8 cellular contexts compared by ENCODE assay signal in the genomic region with DNA sequence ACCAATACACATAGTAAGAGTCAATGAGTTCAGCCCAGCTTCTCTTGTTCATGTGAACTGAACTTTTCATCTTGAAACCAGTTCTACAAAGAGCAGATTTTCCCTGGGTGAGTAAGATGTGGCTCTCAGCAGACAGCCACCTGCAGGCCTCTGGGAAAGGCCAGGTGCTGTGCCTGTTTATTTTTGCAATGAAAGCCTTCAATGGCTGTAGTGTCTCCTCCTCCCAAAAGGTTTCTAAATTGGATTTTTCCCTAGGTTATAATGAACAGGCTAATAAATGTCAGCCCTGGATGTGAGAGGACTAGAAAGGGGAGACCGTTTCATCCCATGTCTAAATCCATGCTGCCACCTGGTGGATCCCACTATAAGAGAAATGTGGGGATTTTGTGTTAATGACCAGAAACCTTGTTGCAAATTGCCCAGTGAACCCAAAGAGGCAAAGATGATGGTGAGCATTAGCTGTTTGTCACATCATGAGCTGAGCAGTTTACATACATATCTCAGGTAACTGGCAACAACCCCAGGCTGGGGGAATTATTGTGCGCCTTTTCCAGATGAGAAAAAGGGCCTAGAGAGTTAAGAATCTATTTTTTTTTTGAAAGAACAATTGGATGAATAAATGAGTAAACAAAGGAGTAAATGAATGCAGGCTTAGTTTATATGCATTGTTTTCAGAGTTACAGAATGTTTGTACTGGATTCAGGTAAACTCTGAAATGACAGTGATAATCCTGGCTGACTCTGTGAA. TPM values are rescaled to one million over a fixed set of nuclear protein-coding genes. Genes with fewer than 3 reads are reported as not detected.
A peak's percentile ranks its signal among the peaks of the same experiment; 100 is the strongest.
DNase-seq lines count a peak whose midpoint lies in the region; ATAC-seq lines count a peak whose summit lies in the region.

No MANE protein-coding gene starts in this region.

- no peak overlapping the region for H2BK120ac ChIP-seq in mesenchymal stem cell (ENCODE audit: low read depth, low read length)

- POLR2A ChIA-PET in activated CD4-positive, alpha-beta memory T cell treated with anti-CD3 and anti-CD28 coated beads for 36 hours (lab: Charles Lee): no interaction called here
- POLR2A ChIA-PET in activated CD4-positive, alpha-beta memory T cell treated with anti-CD3 and anti-CD28 coated beads, Interleukin-2, amount 10 ng/mL, durations not matched to agents 7 days and 5 days (lab: Charles Lee): no interaction called here

- no peak overlapping the region for H3K14ac ChIP-seq in mesenchymal stem cell (ENCODE audit: low read length in 2 of 2)

- no peak overlapping the region for H3K18ac ChIP-seq in mesenchymal stem cell (ENCODE audit: low read depth in 1 of 2, low read length in 2 of 2)

- peaks cover 25% of the 10 kb centered on the region for H3K4me1 ChIP-seq in mesenchymal stem cell (ENCODE audit: control insufficient read depth, insufficient read depth, low read depth, low read length)

- no peak overlapping the region for H4K8ac ChIP-seq in mesenchymal stem cell (ENCODE audit: low read length)

- H3K4me3 Mint-ChIP-seq in activated CD4-positive, alpha-beta memory T cell treated with anti-CD3 and anti-CD28 coated beads for 36 hours: no peak overlapping the region
- no peak overlapping the region for H3K4me3 Mint-ChIP-seq in activated CD4-positive, alpha-beta memory T cell treated with anti-CD3 and anti-CD28 coated beads, Interleukin-2, amount 10 ng/mL, durations not matched to agents 7 days and 5 days

- no peak overlapping the region for H2BK5ac ChIP-seq in mesenchymal stem cell (ENCODE audit: low read depth, low read length, poor library complexity, severe bottlenecking)

- CTCF ChIA-PET in activated CD4-positive, alpha-beta memory T cell treated with anti-CD3 and anti-CD28 coated beads for 36 hours (lab: Charles Lee): interaction anchor here (0.6 to 3.9 kb wide), 6 partner anchors 21 to 328 kb away, joined by 3 to 17 read pairs (median 4); no protein-coding TSS in a partner anchor
- CTCF ChIA-PET in activated CD4-positive, alpha-beta memory T cell treated with anti-CD3 and anti-CD28 coated beads, Interleukin-2, amount 10 ng/mL, durations not matched to agents 7 days and 5 days (lab: Charles Lee): interaction anchor here (0.8 to 1.1 kb wide), 2 partner anchors 12 to 142 kb away, joined by 3 read pairs; no protein-coding TSS in a partner anchor

- no peaks in the 10 kb centered on the region for H3K79me1 ChIP-seq in mesenchymal stem cell (replicated peaks; ENCODE audit: low read length, poor library complexity, severe bottlenecking)

- peaks cover 4% of the 10 kb centered on the region for H3K9me3 Mint-ChIP-seq in activated CD4-positive, alpha-beta memory T cell treated with anti-CD3 and anti-CD28 coated beads for 36 hours
- peaks cover 3% of the 10 kb centered on the region for H3K9me3 Mint-ChIP-seq in activated CD4-positive, alpha-beta memory T cell treated with anti-CD3 and anti-CD28 coated beads, Interleukin-2, amount 10 ng/mL, durations not matched to agents 7 days and 5 days

- no peaks in the 10 kb centered on the region for H3K36me3 ChIP-seq in mesenchymal stem cell (ENCODE audit: control insufficient read depth in 1 of 2, insufficient read depth in 2 of 2, low read depth in 1 of 2, low read length in 2 of 2)

- H4K91ac ChIP-seq in mesenchymal stem cell (ENCODE audit: low read length): no peak overlapping the region

- peaks cover 25% of the 10 kb centered on the region for H3K27me3 Mint-ChIP-seq in activated CD4-positive, alpha-beta memory T cell treated with anti-CD3 and anti-CD28 coated beads for 36 hours
- H3K27me3 Mint-ChIP-seq in activated CD4-positive, alpha-beta memory T cell treated with anti-CD3 and anti-CD28 coated beads, Interleukin-2, amount 10 ng/mL, durations not matched to agents 7 days and 5 days: peaks cover 15% of the 10 kb centered on the region

- H2AFZ ChIP-seq in mesenchymal stem cell (ENCODE audit: low read depth, low read length): no peak overlapping the region

- no peak overlapping the region for H2BK15ac ChIP-seq in mesenchymal stem cell (ENCODE audit: low read depth, poor library complexity, severe bottlenecking)

- peak overlapping the region; percentile 22 for H3K9ac ChIP-seq in mesenchymal stem cell (ENCODE audit: low read length)

- H2AK5ac ChIP-seq in mesenchymal stem cell (ENCODE audit: low read length, severe bottlenecking): no peak overlapping the region

- peaks cover 29% of the 10 kb centered on the region for H3K4me1 Mint-ChIP-seq in activated CD4-positive, alpha-beta memory T cell treated with anti-CD3 and anti-CD28 coated beads for 36 hours (ENCODE audit: low read depth)
- H3K4me1 Mint-ChIP-seq in activated CD4-positive, alpha-beta memory T cell treated with anti-CD3 and anti-CD28 coated beads, Interleukin-2, amount 10 ng/mL, durations not matched to agents 7 days and 5 days: peaks cover 5% of the 10 kb centered on the region

- no peaks in the 10 kb centered on the region for H3K27me3 ChIP-seq in mesenchymal stem cell (ENCODE audit: control insufficient read depth in 1 of 2, insufficient read depth in 1 of 2, low read length in 2 of 2)

- no peak overlapping the region for H3K4ac ChIP-seq in mesenchymal stem cell (ENCODE audit: low read depth in 1 of 2, low read length in 2 of 2)

- H3K23ac ChIP-seq in mesenchymal stem cell (ENCODE audit: low read length in 2 of 2): no peak overlapping the region

- no peak overlapping the region for H3K4me3 ChIP-seq in mesenchymal stem cell (ENCODE audit: insufficient read depth in 1 of 2, low read depth in 1 of 2, low read length in 2 of 2)

- peak; percentile 51 for ATAC-seq in HG03520 (IDR thresholded peaks at IDR 0.05; ENCODE audit: unreplicated experiment)
- ATAC-seq in HG03135 (IDR thresholded peaks at IDR 0.05; ENCODE audit: unreplicated experiment): no peak

- intact Hi-C loops in activated CD4-positive, alpha-beta memory T cell treated with anti-CD3 and anti-CD28 coated beads for 36 hours (cut with micrococcal nuclease): loop anchor here (1.0 to 2.0 kb wide), 2 partner anchors 145 to 325 kb away; no protein-coding TSS in a partner anchor

- peak; percentile 42 for DNase-seq in activated CD4-positive, alpha-beta memory T cell treated with anti-CD3 and anti-CD28 coated beads for 36 hours
- DNase-seq in activated CD4-positive, alpha-beta memory T cell treated with anti-CD3 and anti-CD28 coated beads, Interleukin-2, amount 10 ng/mL, durations not matched to agents 7 days and 5 days: no peak
- DNase-seq in NCI-H748 treated with DMSO at 0.1 percent for 48 hours (lab: John Stamatoyannopoulos, UW) (peak; percentile 47), cerebellar cortex (ENCODE audit: low spot score) (peak; percentile 88), mesenchymal stem cell (peak; percentile 76), occipital lobe (lab: John Stamatoyannopoulos, UW) (no peak)

- H2BK12ac ChIP-seq in mesenchymal stem cell (ENCODE audit: low read length in 2 of 2): no peak overlapping the region

- H3K4me2 ChIP-seq in mesenchymal stem cell (ENCODE audit: low read length, poor library complexity, severe bottlenecking): no peak overlapping the region

- no peaks in the 10 kb centered on the region for H3K9me3 ChIP-seq in mesenchymal stem cell (ENCODE audit: control insufficient read depth, low read length)

- no peaks in the 10 kb centered on the region for H3K36me3 Mint-ChIP-seq in activated CD4-positive, alpha-beta memory T cell treated with anti-CD3 and anti-CD28 coated beads for 36 hours
- H3K36me3 Mint-ChIP-seq in activated CD4-positive, alpha-beta memory T cell treated with anti-CD3 and anti-CD28 coated beads, Interleukin-2, amount 10 ng/mL, durations not matched to agents 7 days and 5 days (ENCODE audit: low read depth): no peaks in the 10 kb centered on the region

- H3K27ac ChIP-seq in mesenchymal stem cell (ENCODE audit: low read length, poor library complexity, severe bottlenecking): no peak overlapping the region

- no peak overlapping the region for H3K27ac Mint-ChIP-seq in activated CD4-positive, alpha-beta memory T cell treated with anti-CD3 and anti-CD28 coated beads for 36 hours
- H3K27ac Mint-ChIP-seq in activated CD4-positive, alpha-beta memory T cell treated with anti-CD3 and anti-CD28 coated beads, Interleukin-2, amount 10 ng/mL, durations not matched to agents 7 days and 5 days: no peak overlapping the region

- WGBS in mesenchymal stem cell: 42% methylated on average over 2 of the region's 2 CpGs

RNA-seq across cellular contexts. Expression of a gene that starts 12.7 kb away (rescaled TPM):
- not detected for total RNA-seq in activated CD4-positive, alpha-beta memory T cell treated with anti-CD3 and anti-CD28 coated beads for 36 hours
- total RNA-seq in activated CD4-positive, alpha-beta memory T cell treated with anti-CD3 and anti-CD28 coated beads, Interleukin-2, amount 10 ng/mL, durations not matched to agents 7 days and 5 days: not detected
- not detected for polyA plus RNA-seq in mesenchymal stem cell (2013, experiment 1 of 2)
- 0.07 TPM for polyA plus RNA-seq in mesenchymal stem cell (2013, experiment 2 of 2)
- total RNA-seq in occipital lobe: not detected

RNA-seq across cellular contexts. Expression of a gene that starts 48.3 kb away (rescaled TPM):
- 10 to 100 TPM; 79.4 TPM for total RNA-seq in activated CD4-positive, alpha-beta memory T cell treated with anti-CD3 and anti-CD28 coated beads for 36 hours
- 100 to 1,000 TPM; 153 to 158 TPM for total RNA-seq in activated CD4-positive, alpha-beta memory T cell treated with anti-CD3 and anti-CD28 coated beads, Interleukin-2, amount 10 ng/mL, durations not matched to agents 7 days and 5 days
- 391 TPM for polyA plus RNA-seq in mesenchymal stem cell (2013, experiment 1 of 2)
- 399 TPM for polyA plus RNA-seq in mesenchymal stem cell (2013, experiment 2 of 2)
- 42.7 TPM for total RNA-seq in occipital lobe

Comparison
In these comparisons a context has a peak if more than half of its experiments do, and no peak if none do; other contexts are left out.
1. DNase-seq: peak in activated CD4-positive, alpha-beta memory T cell treated with anti-CD3 and anti-CD28 coated beads for 36 hours (single experiment), NCI-H748 treated with DMSO at 0.1 percent for 48 hours (single experiment), cerebellar cortex (single experiment) and mesenchymal stem cell (single experiment); none in activated CD4-positive, alpha-beta memory T cell treated with anti-CD3 and anti-CD28 coated beads, Interleukin-2, amount 10 ng/mL, durations not matched to agents 7 days and 5 days (single experiment) and occipital lobe (single experiment).